ENCODE assay signal across 28 cellular contexts in genomic region chr1:166270476-166271150, GRCh38.
"Had no signal": no experiment of that assay in that cellular context is flagged by ENCODE, and none has a peak within 500 bp of the region (broad histone marks: within the 10 kb centered on the region; RNA-seq: fewer than 3 reads in every experiment).

No MANE protein-coding gene starts in this region.

- H3K4me3 ChIP-seq: stomach, suprapubic skin, testis, thoracic aorta, thyroid gland, tibial artery, tibial nerve, transverse colon, upper lobe of left lung, upper lobe of right lung, uterus, vagina had no signal

- H3K9me3 Mint-ChIP-seq: type B pancreatic cell had no signal

- DNase-seq: stimulated activated CD4-positive, alpha-beta T cell treated with anti-CD3 and anti-CD28 coated beads, Interleukin-2, amount 100 ng/mL, for 48 hours; stimulated activated CD4-positive, alpha-beta T cell treated with anti-CD3 and anti-CD28 coated beads, Interleukin-4, amount 100 ng/mL, for 1 hour; stimulated activated CD4-positive, alpha-beta T cell treated with anti-CD3 and anti-CD28 coated beads, Interleukin-4, amount 100 ng/mL, for 24 hours; stimulated activated CD4-positive, alpha-beta T cell treated with anti-CD3 and anti-CD28 coated beads, Interleukin-4, amount 100 ng/mL, for 4 hours; stimulated activated CD8-positive, alpha-beta memory T cell treated with anti-CD3 and anti-CD28 coated beads, Interleukin-4, amount 100 ng/mL, for 48 hours; stimulated activated naive B cell treated with anti-CD40 and anti-IgM and Interleukin-4, amounts not matched to agents 10 μg/mL and 1 μg/mL and 100 μg/mL, for 72 hours; stimulated activated naive CD4-positive, alpha-beta T cell; stimulated activated naive CD4-positive, alpha-beta T cell treated with Interleukin-2 at 50 U/mL for 16 hours; stimulated activated naive CD8-positive, alpha-beta T cell treated with anti-CD3 and anti-CD28 coated beads, Interleukin-15, amount 100 ng/mL, for 72 hours; stimulated activated naive CD8-positive, alpha-beta T cell treated with anti-CD3 and anti-CD28 coated beads, Interleukin-15, Interleukin-2, amounts not matched to agents 100 U/mL and 50 U/mL, for 24 hours; stomach; substantia nigra; testis; thyroid gland; tibial artery; transverse colon; trophoblast cell; upper lobe of left lung; upper lobe of right lung; uterus had no signal

- H3K4me1 Mint-ChIP-seq: stimulated activated effector memory CD8-positive, alpha-beta T cell treated with anti-CD3 and anti-CD28 coated beads, Interleukin-12 subunit alpha, Interleukin-12 subunit beta, amount 100 ng/mL, for 72 hours; stimulated activated memory B cell treated with anti-CD40 and anti-IgM and Interleukin-4, amounts not matched to agents 10 μg/mL and 1 μg/mL and 100 μg/mL, for 72 hours; stimulated activated naive CD8-positive, alpha-beta T cell treated with anti-CD3 and anti-CD28 coated beads, Interleukin-15, amount 100 ng/mL, for 72 hours had no signal

- H3K27me3 Mint-ChIP-seq: stimulated activated naive CD8-positive, alpha-beta T cell treated with anti-CD3 and anti-CD28 coated beads, Interleukin-15, Interleukin-2, amounts not matched to agents 100 ng/mL and 50 ng/mL, for 24 hours; type B pancreatic cell had no signal

- H3K27ac Mint-ChIP-seq: stimulated activated effector memory CD8-positive, alpha-beta T cell treated with anti-CD3 and anti-CD28 coated beads, Interleukin-12 subunit alpha, Interleukin-12 subunit beta, amount 100 ng/mL, for 72 hours; stimulated activated memory B cell treated with anti-CD40 and anti-IgM and Interleukin-4, amounts not matched to agents 10 μg/mL and 1 μg/mL and 100 μg/mL, for 72 hours; stimulated activated naive B cell treated with anti-CD40 and anti-IgM and Interleukin-4, amounts not matched to agents 10 μg/mL and 1 μg/mL and 100 μg/mL, for 72 hours; stimulated activated naive CD8-positive, alpha-beta T cell treated with anti-CD3 and anti-CD28 coated beads, Interleukin-15, amount 100 ng/mL, for 72 hours; stimulated activated naive CD8-positive, alpha-beta T cell treated with anti-CD3 and anti-CD28 coated beads, Interleukin-15, Interleukin-2, amounts not matched to agents 100 ng/mL and 50 ng/mL, for 24 hours; type B pancreatic cell had no signal

- H3K36me3 ChIP-seq: stomach, suprapubic skin, thoracic aorta, thyroid gland, tibial artery, tibial nerve, transverse colon, upper lobe of left lung, upper lobe of right lung, uterus, vagina had no signal

- H3K27ac ChIP-seq: stomach, suprapubic skin, testis, thoracic aorta, thyroid gland, tibial artery, tibial nerve, transverse colon, upper lobe of left lung, upper lobe of right lung, uterus, vagina had no signal

- H3K27me3 ChIP-seq: stomach, suprapubic skin, testis, thyroid gland, tibial artery, tibial nerve, transverse colon, upper lobe of left lung, upper lobe of right lung, uterus, vagina had no signal

- H3K9me3 ChIP-seq: suprapubic skin, testis, thoracic aorta, thyroid gland, tibial artery, transverse colon, upper lobe of left lung, upper lobe of right lung, uterus, vagina had no signal

- H3K4me1 ChIP-seq: stomach, suprapubic skin, testis, thyroid gland, tibial artery, tibial nerve, transverse colon, upper lobe of left lung, upper lobe of right lung, uterus, vagina had no signal

- ATAC-seq: stimulated activated effector memory CD8-positive, alpha-beta T cell treated with anti-CD3 and anti-CD28 coated beads, Interleukin-12 subunit alpha, Interleukin-12 subunit beta, amount 100 ng/mL, for 72 hours; stimulated activated memory B cell treated with anti-CD40 and anti-IgM and Interleukin-4, amounts not matched to agents 10 μg/mL and 1 μg/mL and 100 μg/mL, for 72 hours; stimulated activated naive B cell treated with anti-CD40 and anti-IgM and Interleukin-4, amounts not matched to agents 10 μg/mL and 1 μg/mL and 100 μg/mL, for 72 hours; stimulated activated naive CD8-positive, alpha-beta T cell treated with anti-CD3 and anti-CD28 coated beads, Interleukin-15, amount 100 ng/mL, for 72 hours; stimulated activated naive CD8-positive, alpha-beta T cell treated with anti-CD3 and anti-CD28 coated beads, Interleukin-15, Interleukin-2, amounts not matched to agents 100 U/mL and 50 U/mL, for 24 hours; upper lobe of right lung had no signal

- H3K36me3 Mint-ChIP-seq: stimulated activated effector memory CD8-positive, alpha-beta T cell treated with anti-CD3 and anti-CD28 coated beads, Interleukin-12 subunit alpha, Interleukin-12 subunit beta, amount 100 ng/mL, for 72 hours; stimulated activated memory B cell treated with anti-CD40 and anti-IgM and Interleukin-4, amounts not matched to agents 10 μg/mL and 1 μg/mL and 100 μg/mL, for 72 hours; stimulated activated naive B cell treated with anti-CD40 and anti-IgM and Interleukin-4, amounts not matched to agents 10 μg/mL and 1 μg/mL and 100 μg/mL, for 72 hours; type B pancreatic cell had no signal

- H3K4me3 Mint-ChIP-seq: stimulated activated effector memory CD8-positive, alpha-beta T cell treated with anti-CD3 and anti-CD28 coated beads, Interleukin-12 subunit alpha, Interleukin-12 subunit beta, amount 100 ng/mL, for 72 hours; stimulated activated memory B cell treated with anti-CD40 and anti-IgM and Interleukin-4, amounts not matched to agents 10 μg/mL and 1 μg/mL and 100 μg/mL, for 72 hours; stimulated activated naive B cell treated with anti-CD40 and anti-IgM and Interleukin-4, amounts not matched to agents 10 μg/mL and 1 μg/mL and 100 μg/mL, for 72 hours; stimulated activated naive CD8-positive, alpha-beta T cell treated with anti-CD3 and anti-CD28 coated beads, Interleukin-15, amount 100 ng/mL, for 72 hours; stimulated activated naive CD8-positive, alpha-beta T cell treated with anti-CD3 and anti-CD28 coated beads, Interleukin-15, Interleukin-2, amounts not matched to agents 100 ng/mL and 50 ng/mL, for 24 hours; type B pancreatic cell had no signal
